In genomic region chr1:11388617-11389016, GRCh38 we compare ENCODE assay signal across 22 cellular contexts.
"Had no signal": no experiment of that assay in that cellular context is flagged by ENCODE, and none has a peak within 500 bp of the region (broad histone marks: within the 10 kb centered on the region; RNA-seq: fewer than 3 reads in every experiment).

No MANE protein-coding gene starts in this region.

- H3K27ac Mint-ChIP-seq: activated CD4-positive, alpha-beta memory T cell treated with anti-CD3 and anti-CD28 coated beads for 36 hours; activated naive CD8-positive, alpha-beta T cell treated with anti-CD3 and anti-CD28 coated beads for 36 hours; effector memory CD8-positive, alpha-beta T cell; natural killer cell; progenitor cell of endocrine pancreas; stimulated activated naive B cell treated with anti-CD40 and anti-IgM and Interleukin-4, amounts not matched to agents 10 μg/mL and 1 μg/mL and 100 μg/mL, for 72 hours; type B pancreatic cell had no signal

- H3K27ac ChIP-seq: breast epithelium, colonic mucosa, dorsolateral prefrontal cortex, hepatocyte, left ventricle myocardium inferior, vagina had no signal

- H3K36me3 Mint-ChIP-seq: activated CD4-positive, alpha-beta memory T cell treated with anti-CD3 and anti-CD28 coated beads for 36 hours; activated naive CD8-positive, alpha-beta T cell treated with anti-CD3 and anti-CD28 coated beads for 36 hours; natural killer cell; stimulated activated naive B cell treated with anti-CD40 and anti-IgM and Interleukin-4, amounts not matched to agents 10 μg/mL and 1 μg/mL and 100 μg/mL, for 72 hours; type B pancreatic cell had no signal

- H3K79me2 ChIP-seq: hepatocyte had no signal

- H3K9me3 ChIP-seq: breast epithelium, colonic mucosa, left ventricle myocardium inferior, vagina had no signal

- DNase-seq: activated CD4-positive, alpha-beta memory T cell treated with anti-CD3 and anti-CD28 coated beads for 36 hours; activated CD4-positive, alpha-beta T cell treated with anti-CD3 and anti-CD28 coated beads for 48 hours; activated naive CD4-positive, alpha-beta T cell treated with Interleukin-2 at 50 U/mL for 16 hours; activated naive CD8-positive, alpha-beta T cell treated with anti-CD3 and anti-CD28 coated beads for 36 hours; activated T-cell treated with anti-CD3 and anti-CD28 coated beads, Interleukin-2, amount 50 U/mL, for 48 hours; colonic mucosa; dorsolateral prefrontal cortex; effector memory CD8-positive, alpha-beta T cell; foreskin melanocyte; left ventricle myocardium inferior; midbrain; natural killer cell; stimulated activated CD4-positive, alpha-beta T cell treated with anti-CD3 and anti-CD28 coated beads, Interleukin-2, amount 100 ng/mL, for 48 hours; stimulated activated CD8-positive, alpha-beta memory T cell treated with anti-CD3 and anti-CD28 coated beads, Interleukin-4, amount 100 ng/mL, for 48 hours; stimulated activated naive B cell treated with anti-CD40 and anti-IgM and Interleukin-4, amounts not matched to agents 10 μg/mL and 1 μg/mL and 100 μg/mL, for 72 hours had no signal

- H2AFZ ChIP-seq: hepatocyte had no signal

- H3K9me3 Mint-ChIP-seq: activated CD4-positive, alpha-beta memory T cell treated with anti-CD3 and anti-CD28 coated beads for 36 hours; activated naive CD8-positive, alpha-beta T cell treated with anti-CD3 and anti-CD28 coated beads for 36 hours; central memory CD8-positive, alpha-beta T cell; effector memory CD8-positive, alpha-beta T cell; natural killer cell; stimulated activated naive B cell treated with anti-CD40 and anti-IgM and Interleukin-4, amounts not matched to agents 10 μg/mL and 1 μg/mL and 100 μg/mL, for 72 hours; type B pancreatic cell had no signal

- ATAC-seq: effector memory CD8-positive, alpha-beta T cell; esophagus mucosa; natural killer cell; stimulated activated naive B cell treated with anti-CD40 and anti-IgM and Interleukin-4, amounts not matched to agents 10 μg/mL and 1 μg/mL and 100 μg/mL, for 72 hours had no signal

- H3K4me2 ChIP-seq: hepatocyte had no signal

- H3K4me1 ChIP-seq: breast epithelium, colonic mucosa, left ventricle myocardium inferior had no signal

- H3K27me3 ChIP-seq: colonic mucosa, vagina had no signal

- H3K4me3 Mint-ChIP-seq: activated CD4-positive, alpha-beta memory T cell treated with anti-CD3 and anti-CD28 coated beads for 36 hours; activated naive CD8-positive, alpha-beta T cell treated with anti-CD3 and anti-CD28 coated beads for 36 hours; central memory CD8-positive, alpha-beta T cell; effector memory CD8-positive, alpha-beta T cell; natural killer cell; stimulated activated naive B cell treated with anti-CD40 and anti-IgM and Interleukin-4, amounts not matched to agents 10 μg/mL and 1 μg/mL and 100 μg/mL, for 72 hours; type B pancreatic cell had no signal
